In genomic region chr15:30943654-30944335, GRCh38 we compare ENCODE assay signal across 21 cellular contexts. TPM values are rescaled to one million over a fixed set of nuclear protein-coding genes. Genes with fewer than 3 reads are reported as not detected.
DNase-seq lines count a peak whose midpoint lies in the region; ATAC-seq and TF ChIP-seq lines count a peak whose summit lies in the region.
"Had no signal": no experiment of that assay in that cellular context is flagged by ENCODE, and none has a peak within 500 bp of the region (broad histone marks: within the 10 kb centered on the region; RNA-seq: fewer than 3 reads in every experiment).

No MANE protein-coding gene starts in this region.

- DNase-seq in activated T-cell treated with anti-CD3 and anti-CD28 coated beads, Interleukin-2, amount 50 U/mL, for 24 hours, result no peak
- DNase-seq in activated T-cell treated with anti-CD3 and anti-CD28 coated beads, Interleukin-2, amount 50 U/mL, for 48 hours, result no peak
- DNase-seq in astrocyte of the spinal cord (ENCODE audit: low read depth, low spot score) (peak; percentile 27), iris pigment epithelial cell (ENCODE audit: low read depth) (peak; percentile 34), cerebellar cortex (ENCODE audit: low spot score) (no peak), ureter (ENCODE audit: low spot score) (no peak)
- DNase-seq in stimulated activated naive B cell treated with anti-CD40 and anti-IgM and Interleukin-4, amounts not matched to agents 10 μg/mL and 1 μg/mL and 100 μg/mL, for 72 hours, result no peak
- DNase-seq: AML-193; CD4-positive, CD25-positive, alpha-beta regulatory T cell; COR-L47; DMS 273 treated with DMSO at 0.1 percent for 48 hours; GF-D8; KBM-7; MV-4-11; NCI-H1694 treated with DMSO at 0.1 percent for 48 hours; NCI-H2107; NCI-H524; NCI-H82; OCI-M1; Right ventricle myocardium superior had no signal

- peaks cover 95% of the 10 kb centered on the region for H3K36me3 Mint-ChIP-seq in activated T-cell treated with anti-CD3 and anti-CD28 coated beads, Interleukin-2, amount 50 U/mL, for 24 hours (ENCODE audit: low read depth)
- peaks cover 28 to 51% of the 10 kb centered on the region in 2 donors for H3K36me3 Mint-ChIP-seq in stimulated activated naive B cell treated with anti-CD40 and anti-IgM and Interleukin-4, amounts not matched to agents 10 μg/mL and 1 μg/mL and 100 μg/mL, for 72 hours

- H3K27me3 Mint-ChIP-seq in activated T-cell treated with anti-CD3 and anti-CD28 coated beads, Interleukin-2, amount 50 U/mL, for 24 hours, result no peaks in the 10 kb centered on the region
- no peaks in the 10 kb centered on the region for H3K27me3 Mint-ChIP-seq in stimulated activated naive B cell treated with anti-CD40 and anti-IgM and Interleukin-4, amounts not matched to agents 10 μg/mL and 1 μg/mL and 100 μg/mL, for 72 hours
- H3K27me3 Mint-ChIP-seq: CD4-positive, CD25-positive, alpha-beta regulatory T cell had no signal

- H3K4me1 Mint-ChIP-seq in activated T-cell treated with anti-CD3 and anti-CD28 coated beads, Interleukin-2, amount 50 U/mL, for 24 hours (ENCODE audit: low read depth), result no peaks in the 10 kb centered on the region
- H3K4me1 Mint-ChIP-seq in stimulated activated naive B cell treated with anti-CD40 and anti-IgM and Interleukin-4, amounts not matched to agents 10 μg/mL and 1 μg/mL and 100 μg/mL, for 72 hours, result no peaks in the 10 kb centered on the region

- no peak for ATAC-seq in stimulated activated naive B cell treated with anti-CD40 and anti-IgM and Interleukin-4, amounts not matched to agents 10 μg/mL and 1 μg/mL and 100 μg/mL, for 72 hours (replicated peaks)
- no peak for ATAC-seq in GM21717 (IDR thresholded peaks at IDR 0.05; ENCODE audit: unreplicated experiment)

- no peak overlapping the region for H3K4me3 Mint-ChIP-seq in activated T-cell treated with anti-CD3 and anti-CD28 coated beads, Interleukin-2, amount 50 U/mL, for 24 hours
- no peak overlapping the region for H3K4me3 Mint-ChIP-seq in stimulated activated naive B cell treated with anti-CD40 and anti-IgM and Interleukin-4, amounts not matched to agents 10 μg/mL and 1 μg/mL and 100 μg/mL, for 72 hours
- H3K4me3 Mint-ChIP-seq: CD4-positive, CD25-positive, alpha-beta regulatory T cell had no signal

- in situ Hi-C loops in astrocyte of the spinal cord (cut with HindIII; ENCODE audit: low sequenced_read_pairs), result no loop called here

- H3K27ac Mint-ChIP-seq in activated T-cell treated with anti-CD3 and anti-CD28 coated beads, Interleukin-2, amount 50 U/mL, for 24 hours, result peak overlapping the region; percentile 40
- H3K27ac Mint-ChIP-seq in stimulated activated naive B cell treated with anti-CD40 and anti-IgM and Interleukin-4, amounts not matched to agents 10 μg/mL and 1 μg/mL and 100 μg/mL, for 72 hours, result peak overlapping the region; percentile 71

- H3K4me3 ChIP-seq in astrocyte of the spinal cord (ENCODE audit: low read depth, low read length), result no peak overlapping the region

- no peaks in the 10 kb centered on the region for H3K9me3 Mint-ChIP-seq in activated T-cell treated with anti-CD3 and anti-CD28 coated beads, Interleukin-2, amount 50 U/mL, for 24 hours
- H3K9me3 Mint-ChIP-seq in stimulated activated naive B cell treated with anti-CD40 and anti-IgM and Interleukin-4, amounts not matched to agents 10 μg/mL and 1 μg/mL and 100 μg/mL, for 72 hours, result no peaks in the 10 kb centered on the region
- H3K9me3 Mint-ChIP-seq: CD4-positive, CD25-positive, alpha-beta regulatory T cell had no signal

- no peak for TF ChIP-seq CTCF in astrocyte of the spinal cord (IDR thresholded peaks at IDR 0.05; ENCODE audit: low read depth, low read length)

RNA-seq across cellular contexts. Expression of gene FAN1, which starts 40.1 kb away (rescaled TPM):
- total RNA-seq in ureter, result 27.8 TPM

RNA-seq across cellular contexts. Expression of gene MTMR10, which starts 47.6 kb away (rescaled TPM):
- total RNA-seq in ureter, result 38.9 TPM

Comparison
In these comparisons a context has a peak if more than half of its experiments do, and no peak if none do; other contexts are left out.
1. DNase-seq: peak in astrocyte of the spinal cord (single experiment) and iris pigment epithelial cell (single experiment); none in activated T-cell treated with anti-CD3 and anti-CD28 coated beads, Interleukin-2, amount 50 U/mL, for 24 hours (single experiment), activated T-cell treated with anti-CD3 and anti-CD28 coated beads, Interleukin-2, amount 50 U/mL, for 48 hours (0 of 2), stimulated activated naive B cell treated with anti-CD40 and anti-IgM and Interleukin-4, amounts not matched to agents 10 μg/mL and 1 μg/mL and 100 μg/mL, for 72 hours (single experiment), cerebellar cortex (single experiment) and ureter (single experiment).